In the genomic region with DNA sequence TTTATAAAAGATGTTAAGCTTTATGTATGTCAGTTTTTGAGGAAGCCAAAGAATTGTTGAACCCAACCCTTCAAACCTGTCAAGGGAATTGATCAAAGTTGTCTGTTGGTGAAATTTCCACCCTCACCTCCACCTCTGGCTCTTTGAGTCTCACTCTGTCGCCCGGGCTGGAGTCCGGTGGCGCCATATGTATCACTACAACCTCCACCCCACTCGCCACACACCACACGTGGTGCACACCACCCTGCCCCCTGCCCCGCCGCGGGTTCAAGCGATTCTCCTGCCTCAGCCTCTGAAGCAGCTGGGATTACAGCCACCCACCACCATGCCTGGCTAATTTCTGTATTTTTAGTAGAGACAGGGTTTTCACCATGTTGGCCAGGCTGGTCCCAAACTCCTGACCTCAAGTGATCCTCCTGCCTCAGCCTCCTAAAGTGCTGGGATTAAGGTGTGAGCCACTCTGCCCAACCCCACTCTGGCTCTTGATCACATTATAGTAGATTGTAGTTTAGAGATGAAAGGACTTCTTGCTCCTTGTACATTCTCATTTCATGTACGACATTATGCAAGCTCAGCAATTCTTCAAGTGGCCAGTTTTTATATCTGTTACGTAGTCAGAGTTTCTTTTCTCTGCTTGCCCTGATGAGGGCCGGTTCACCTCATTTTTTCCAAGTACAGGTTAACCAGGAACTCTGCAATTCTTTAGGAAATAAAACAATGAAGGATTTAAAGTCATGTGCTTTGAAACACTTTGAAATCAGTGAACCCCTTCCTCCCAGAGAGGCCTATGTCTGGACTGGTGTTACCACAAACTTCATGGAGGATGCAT, we compare ENCODE assay signal across 1 cellular context.
TF ChIP-seq lines count a peak whose summit lies in the region.

No MANE protein-coding gene starts in this region.

TF ChIP-seq in A549, 52 proteins besides CTCF, POLR2A, EP300 and RAD21 (continued from another document):
- peak; percentile 99 for TF ChIP-seq MAFK (IDR thresholded peaks at IDR 0.05; ENCODE audit: partially characterized antibody)
